Comparison of ENCODE assay signal across 8 cellular contexts in the genomic region with DNA sequence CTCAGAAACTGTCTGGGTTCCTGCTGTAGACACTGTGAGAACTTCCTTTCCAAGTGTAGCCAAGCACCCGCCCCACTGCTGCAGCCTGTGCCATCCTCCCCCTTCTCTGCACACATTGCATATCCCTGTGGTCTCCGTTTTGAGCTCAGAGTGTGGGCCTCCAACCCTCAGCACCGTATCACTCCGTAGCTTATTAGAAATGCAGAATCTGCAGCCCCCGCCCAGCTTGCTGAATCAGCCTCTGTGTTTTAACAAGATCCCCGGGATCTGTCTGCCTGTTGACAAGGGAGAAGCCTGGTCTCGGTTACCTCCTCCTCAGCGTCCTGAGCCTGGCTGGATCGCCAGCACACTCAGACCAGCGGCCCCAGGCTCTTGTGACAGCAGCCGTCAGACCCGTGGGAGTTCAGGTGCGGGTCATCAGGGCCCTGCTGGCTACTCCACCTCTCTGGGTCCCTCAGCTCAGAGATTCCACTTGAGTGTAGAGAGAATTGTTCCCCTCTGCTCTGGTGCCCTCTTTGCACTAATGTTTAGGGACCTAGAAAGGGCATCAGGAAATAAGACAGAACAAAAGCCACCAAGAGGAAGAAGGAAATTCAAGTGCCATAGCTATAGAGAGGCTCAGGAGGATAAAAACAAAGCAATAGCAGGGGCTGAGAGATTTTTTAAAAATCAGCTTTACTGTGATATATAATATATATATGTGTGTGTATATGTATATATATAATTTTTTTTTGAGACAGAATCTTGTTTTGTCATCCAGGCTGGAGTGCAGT.
DNase-seq lines count a peak whose midpoint lies in the region; ATAC-seq and TF ChIP-seq lines count a peak whose summit lies in the region.

No MANE protein-coding gene starts in this region.

- H3K36me3 ChIP-seq in HUES48 (ENCODE audit: control insufficient read depth, insufficient read depth, low read length) (no peaks in the 10 kb centered on the region), gastroesophageal sphincter (no peaks in the 10 kb centered on the region)

- H3K36me3 Mint-ChIP-seq in progenitor cell of endocrine pancreas (ENCODE audit: insufficient read depth) = peaks cover 6% of the 10 kb centered on the region

- H3K9ac ChIP-seq in HUES48 (ENCODE audit: low read depth, low read length) = no peak overlapping the region

- H3K27me3 ChIP-seq in HUES48 (ENCODE audit: control insufficient read depth, insufficient read depth, low read length) (no peaks in the 10 kb centered on the region), gastroesophageal sphincter (no peaks in the 10 kb centered on the region)

- TF ChIP-seq CTCF in gastroesophageal sphincter (IDR thresholded peaks at IDR 0.05) (no peak), progenitor cell of endocrine pancreas (IDR thresholded peaks at IDR 0.05; ENCODE audit: unreplicated experiment) (no peak), coronary artery (IDR thresholded peaks at IDR 0.05) (no peak)

- WGBS in gastroesophageal sphincter (ENCODE audit: low coverage in 1 of 2), 2 donors = 44 to 61% methylated on average over 3 to 6 of the region's 13 CpGs

- H3K9me3 ChIP-seq in HUES48 (ENCODE audit: control insufficient read depth, insufficient read depth, low read length) (peaks cover 4% of the 10 kb centered on the region), gastroesophageal sphincter (no peaks in the 10 kb centered on the region)

- peaks cover 34% of the 10 kb centered on the region for H3K4me1 Mint-ChIP-seq in progenitor cell of endocrine pancreas (ENCODE audit: low read depth)

- H3K4me3 ChIP-seq in HUES48 (ENCODE audit: low read depth, low read length) (no peak overlapping the region), gastroesophageal sphincter (no peak overlapping the region), coronary artery (no peak overlapping the region)

- H3K4me3 Mint-ChIP-seq in progenitor cell of endocrine pancreas (ENCODE audit: low read depth) = peak overlapping the region; percentile 9

- no peak for TF ChIP-seq EP300 in gastroesophageal sphincter (IDR thresholded peaks at IDR 0.05)

- no peak for ATAC-seq in gastroesophageal sphincter
- ATAC-seq in GM18519 (IDR thresholded peaks at IDR 0.05; ENCODE audit: low FRiP score, unreplicated experiment) = no peak
- no peak for ATAC-seq in GM19395 (IDR thresholded peaks at IDR 0.05; ENCODE audit: unreplicated experiment)
- no peak for ATAC-seq in HG03342 (IDR thresholded peaks at IDR 0.05; ENCODE audit: unreplicated experiment)

- peaks cover 36% of the 10 kb centered on the region for H3K4me1 ChIP-seq in HUES48 (ENCODE audit: control insufficient read depth, insufficient read depth, low read length)
- peaks cover 0 to 21% (median 2%) of the 10 kb centered on the region in 3 donors for H3K4me1 ChIP-seq in gastroesophageal sphincter

- TF ChIP-seq POLR2A in gastroesophageal sphincter (IDR thresholded peaks at IDR 0.05) = no peak

- peaks cover 6% of the 10 kb centered on the region for H3K9me3 Mint-ChIP-seq in progenitor cell of endocrine pancreas (ENCODE audit: low read depth)

- no peaks in the 10 kb centered on the region for H3K27me3 Mint-ChIP-seq in progenitor cell of endocrine pancreas

- DNase-seq in activated CD4-positive, alpha-beta T cell treated with anti-CD3 and anti-CD28 coated beads for 48 hours = peak; percentile 48
- DNase-seq in progenitor cell of endocrine pancreas (ENCODE audit: low spot score, unreplicated experiment) (no peak), coronary artery (ENCODE audit: low spot score) (no peak)

- peak overlapping the region; percentile 61 for H3K27ac Mint-ChIP-seq in progenitor cell of endocrine pancreas

- H3K27ac ChIP-seq in HUES48 (ENCODE audit: low read depth, low read length) (peak overlapping the region; percentile 42), gastroesophageal sphincter (peak overlapping the region in 3 of 4 donors; percentile 47 to 69 (median 51)), coronary artery (peak overlapping the region in 1 of 2 donors; percentile 32)
